ENCODE assay signal across 7 cellular contexts in genomic region chr9:64772123-64772736, GRCh38.
DNase-seq lines count a peak whose midpoint lies in the region; TF ChIP-seq lines count a peak whose summit lies in the region.
"Not testable (repeated sequence)": the region's sequence is repeated elsewhere in the genome, so short reads cannot be mapped to it uniquely, and the experiment has no call there.

No MANE protein-coding gene starts in this region.

- H3K27me3 ChIP-seq in H9 (ENCODE audit: insufficient read depth, low read length); OCI-LY3 (ENCODE audit: low read depth, low read length): not testable (repeated sequence)
- H3K27me3 ChIP-seq in neural progenitor cell = peaks cover 64% of the 10 kb centered on the region

- H3K23me2 ChIP-seq in H9 (ENCODE audit: insufficient read length, low read depth, low read length, poor library complexity, severe bottlenecking) = not testable (repeated sequence)

- not testable (repeated sequence) for H2AFZ ChIP-seq in H9 (ENCODE audit: low read length); OCI-LY3 (ENCODE audit: low read depth, low read length); neural progenitor cell (replicated peaks)

- not testable (repeated sequence) for H2BK20ac ChIP-seq in H9 (ENCODE audit: low read depth, low read length, poor library complexity, severe bottlenecking)

- not testable (repeated sequence) for H3K27ac ChIP-seq in H9 (ENCODE audit: insufficient read length, low read depth, low read length); OCI-LY3 (ENCODE audit: low read length); neural progenitor cell

- H3K36me3 ChIP-seq in OCI-LY3 (replicated peaks; ENCODE audit: low read depth, low read length); neural progenitor cell: not testable (repeated sequence)

- not testable (repeated sequence) for H3K9me3 Mint-ChIP-seq in H9; MCF 10A (ENCODE audit: unreplicated experiment); neural progenitor cell

- intact Hi-C loops in MCF 10A (cut with micrococcal nuclease) = not testable (repeated sequence)

- H2BK120ac ChIP-seq in H9 (ENCODE audit: low read depth, low read length, poor library complexity, severe bottlenecking) = not testable (repeated sequence)

- not testable (repeated sequence) for H2BK15ac ChIP-seq in H9 (ENCODE audit: low read depth, low read length)

- POLR2A ChIA-PET in MCF 10A (lab: Yijun Ruan, JAX) = not testable (repeated sequence)

- not testable (repeated sequence) for H3K79me1 ChIP-seq in H9 (ENCODE audit: insufficient read depth, low read depth, low read length, poor library complexity, severe bottlenecking)

- not testable (repeated sequence) for H3K18ac ChIP-seq in H9 (ENCODE audit: insufficient read length, low read depth, low read length)

- not testable (repeated sequence) for H2BK12ac ChIP-seq in H9 (ENCODE audit: insufficient read length, low read depth, low read length)

- DNase-seq in H9; MCF 10A (ENCODE audit: unreplicated experiment); fibroblast of mammary gland (ENCODE audit: low read depth); neural progenitor cell (ENCODE audit: low spot score): not testable (repeated sequence)
- DNase-seq in activated effector memory CD4-positive, alpha-beta T cell treated with anti-CD3 and anti-CD28 coated beads, Interleukin-2, amount 50 U/mL, for 16 hours = peak; percentile 55
- DNase-seq in stimulated activated CD4-positive, alpha-beta T cell treated with anti-CD3 and anti-CD28 coated beads, Interleukin-4, amount 100 ng/mL, for 24 hours = peak; percentile 4

- H3K4ac ChIP-seq in H9 (ENCODE audit: low read depth, low read length) = not testable (repeated sequence)

- not testable (repeated sequence) for H3K56ac ChIP-seq in H9 (ENCODE audit: insufficient read length, low read depth, low read length)

- H3K9me3 ChIP-seq in H9 (ENCODE audit: control insufficient read depth, low read depth, low read length); OCI-LY3 (ENCODE audit: insufficient read depth, low read length); neural progenitor cell (ENCODE audit: low read depth): not testable (repeated sequence)

- not testable (repeated sequence) for H3K4me2 ChIP-seq in H9 (ENCODE audit: insufficient read depth, insufficient read length, low read length); neural progenitor cell
- peak overlapping the region; percentile 28; the same call in 1 of the 2 replicates for H3K4me2 ChIP-seq in OCI-LY3 (ENCODE audit: low read length)

- peak overlapping the region; percentile 49; the same call in 1 of the 2 replicates for H3K4me3 ChIP-seq in OCI-LY3 (ENCODE audit: low read length)
- H3K4me3 ChIP-seq in fibroblast of mammary gland (ENCODE audit: control insufficient read depth, low read depth, low read length); neural progenitor cell: not testable (repeated sequence)

- CTCF ChIA-PET in MCF 10A (lab: Yijun Ruan, JAX) = not testable (repeated sequence)

- H2AK5ac ChIP-seq in H9 (ENCODE audit: insufficient read length, low read length) = not testable (repeated sequence)

- H4K20me1 ChIP-seq in H9 (ENCODE audit: control insufficient read depth, insufficient read depth, insufficient read length); OCI-LY3 (ENCODE audit: insufficient read depth, low read length); neural progenitor cell (ENCODE audit: low read depth): not testable (repeated sequence)

- BruUV-seq in MCF 10A (replicated peaks; lab: Mats Ljungman, UMichigan) = not testable (repeated sequence)

- not testable (repeated sequence) for H3K14ac ChIP-seq in H9 (ENCODE audit: insufficient read depth, low read length)

- not testable (repeated sequence) for H4K91ac ChIP-seq in H9 (ENCODE audit: insufficient read length, low read depth, low read length)

- not testable (repeated sequence) for H3K4me1 ChIP-seq in H9 (ENCODE audit: insufficient read depth, low read length); OCI-LY3 (ENCODE audit: low read length); neural progenitor cell

- H3K4me1 Mint-ChIP-seq in H9; MCF 10A (ENCODE audit: insufficient read depth, unreplicated experiment); neural progenitor cell: not testable (repeated sequence)

- not testable (repeated sequence) for H4K8ac ChIP-seq in H9 (replicated peaks; ENCODE audit: insufficient read length, low read depth, low read length)

- not testable (repeated sequence) for H3K79me2 ChIP-seq in H9 (ENCODE audit: insufficient read depth, low read length); OCI-LY3 (ENCODE audit: low read length); neural progenitor cell (ENCODE audit: low read depth)

- not testable (repeated sequence) for H3K23ac ChIP-seq in H9 (ENCODE audit: insufficient read length, low read depth, low read length)

- no CpG with 5 or more reads among the region's 4 CpGs for WGBS in H9 (ENCODE audit: extremely low coverage, insufficient read length, low lambda C conversion rate)

- H3K27ac Mint-ChIP-seq in H9; MCF 10A (ENCODE audit: low read depth, unreplicated experiment); neural progenitor cell: not testable (repeated sequence)

- H3K27me3 Mint-ChIP-seq in H9 (ENCODE audit: low read depth) (peaks cover 39% of the 10 kb centered on the region), MCF 10A (ENCODE audit: insufficient read depth, unreplicated experiment) (peaks cover 21% of the 10 kb centered on the region)
- not testable (repeated sequence) for H3K27me3 Mint-ChIP-seq in neural progenitor cell (ENCODE audit: insufficient read depth, low read depth)

- H3K9ac ChIP-seq in H9 (ENCODE audit: extremely low read depth, insufficient read length, low read length); OCI-LY3 (ENCODE audit: low read length); neural progenitor cell: not testable (repeated sequence)

- H3K4me3 Mint-ChIP-seq in H9; MCF 10A (ENCODE audit: unreplicated experiment): not testable (repeated sequence)
- peak overlapping the region; percentile 42 for H3K4me3 Mint-ChIP-seq in neural progenitor cell

- H3K36me3 Mint-ChIP-seq in H9 (ENCODE audit: insufficient read depth in 1 of 3, low read depth in 3 of 3); MCF 10A (ENCODE audit: insufficient read depth, unreplicated experiment); neural progenitor cell: not testable (repeated sequence)

- not testable (repeated sequence) for H3T11ph ChIP-seq in H9 (ENCODE audit: low read length)

- H2BK5ac ChIP-seq in H9 (ENCODE audit: insufficient read length, low read length) = not testable (repeated sequence)

- H4K5ac ChIP-seq in H9 (ENCODE audit: insufficient read length, low read depth, low read length) = not testable (repeated sequence)

- TF ChIP-seq CTCF in H9 (conservative IDR thresholded peaks at IDR 0.05) (peak; percentile 52), MCF 10A (IDR thresholded peaks at IDR 0.05; ENCODE audit: unreplicated experiment) (peak; percentile 9), fibroblast of mammary gland (conservative IDR thresholded peaks at IDR 0.05; ENCODE audit: control insufficient read depth, insufficient read depth, low read depth, low read length) (peak; percentile 4), neural progenitor cell (IDR thresholded peaks at IDR 0.05) (peak; percentile 48)
- TF ChIP-seq CTCF in OCI-LY3 (IDR thresholded peaks at IDR 0.05; ENCODE audit: low read depth, low read length) = not testable (repeated sequence)

- H3F3A ChIP-seq in neural progenitor cell (ENCODE audit: low read depth) = not testable (repeated sequence)
